ENCODE assay signal across 10 cellular contexts in the genomic region with DNA sequence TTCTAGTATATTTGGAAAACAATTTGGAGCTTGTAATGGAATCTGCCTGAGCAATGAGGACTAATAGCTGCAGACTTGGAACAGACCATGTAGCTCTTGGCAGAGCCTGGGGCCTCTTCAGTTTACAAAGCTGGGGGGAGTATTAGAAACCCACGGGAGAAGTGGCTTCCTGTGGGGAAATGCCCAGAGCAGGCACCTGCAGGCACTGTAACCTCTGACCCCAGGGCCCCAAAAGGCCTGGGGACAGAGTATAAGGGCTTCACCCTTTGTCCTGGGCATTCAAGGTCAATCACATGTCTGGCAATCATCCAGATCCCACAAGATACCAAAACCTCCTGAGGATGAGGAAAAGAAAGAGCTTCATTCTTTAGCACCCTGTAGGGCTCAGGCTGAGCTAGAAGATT. TPM values are rescaled to one million over a fixed set of nuclear protein-coding genes. Genes with fewer than 3 reads are reported as not detected.
A peak's percentile ranks its signal among the peaks of the same experiment; 100 is the strongest.
DNase-seq lines count a peak whose midpoint lies in the region; ATAC-seq, FAIRE-seq and TF ChIP-seq lines count a peak whose summit lies in the region.
"Had no signal": no experiment of that assay in that cellular context is flagged by ENCODE, and none has a peak within 500 bp of the region (broad histone marks: within the 10 kb centered on the region; RNA-seq: fewer than 3 reads in every experiment).

No MANE protein-coding gene starts in this region.

- ATAC-seq in IMR-90 (ENCODE audit: low read depth) (peak; percentile 84), HepG2 (peak; percentile 25)

- peak overlapping the region; percentile 16; the same call in 1 of the 2 replicates for H2BK20ac ChIP-seq in IMR-90 (ENCODE audit: low read depth, low read length)

- DNase-seq in IMR-90 (peak; percentile 87), cardiac fibroblast (ENCODE audit: low read depth in 2 of 2) (peak; percentile 85 to 93), HepG2 (ENCODE audit: low spot score) (no peak), substantia nigra (lab: John Stamatoyannopoulos, UW) (peak in 17 of 49 donors; percentile 6 to 59 (median 18)), middle frontal gyrus (ENCODE audit: extremely low spot score, low spot score) (no peak), NCI-H2107 (lab: John Stamatoyannopoulos, UW) (no peak), endothelial cell (ENCODE audit: low spot score) (no peak), neural progenitor cell (ENCODE audit: low spot score) (no peak)

- peaks cover 3% of the 10 kb centered on the region; the same call in 1 of the 2 replicates for H4K20me1 ChIP-seq in IMR-90 (ENCODE audit: insufficient read depth, low read length)
- no peaks in the 10 kb centered on the region for H4K20me1 ChIP-seq in HepG2 (ENCODE audit: insufficient read depth, low read length)
- H4K20me1 ChIP-seq in neural progenitor cell (ENCODE audit: low read depth) = no peaks in the 10 kb centered on the region

- peak overlapping the region; percentile 84; the same call in 1 of the 2 replicates for H3K14ac ChIP-seq in IMR-90 (replicated peaks; ENCODE audit: low read depth, low read length)

- H3K4me2 ChIP-seq in IMR-90 (ENCODE audit: low read depth, low read length) = peak overlapping the region; percentile 47; the same call in 1 of the 2 replicates
- H3K4me2 ChIP-seq in HepG2 (ENCODE audit: low read depth, low read length) = peak overlapping the region; percentile 25
- H3K4me2 ChIP-seq in neural progenitor cell = no peak overlapping the region

- TF ChIP-seq POLR2A in IMR-90 (IDR thresholded peaks at IDR 0.05; ENCODE audit: low read depth, low read length) (no peak), HepG2 (IDR thresholded peaks at IDR 0.05; ENCODE audit: insufficient read depth in 1 of 2, low read depth in 2 of 2, low read length in 2 of 2) (no peak)

- in situ Hi-C loops in IMR-90 (cut with MboI; ENCODE audit: low sequenced_read_pairs) = loop anchor here (10.0 kb wide), 2 partner anchors 67 to 387 kb away; partner anchors contain the start of gene OSER1
- in situ Hi-C loops in HepG2 (cut with HindIII; ENCODE audit: extremely low pct_ligation_motif_present, low pct_unique_long_range_greater_than_20kb) = no loop called here

- no peak overlapping the region for H2AK5ac ChIP-seq in IMR-90 (ENCODE audit: low read depth, low read length)

- no TSS peak for BruUV-seq in IMR-90 (replicated peaks; lab: Mats Ljungman, UMichigan)
- BruUV-seq in HepG2 (replicated peaks; lab: Mats Ljungman, UMichigan) = no TSS peak

- no peak overlapping the region for H3K56ac ChIP-seq in IMR-90 (ENCODE audit: extremely low read depth, insufficient read depth, low read length)

- H3K9ac ChIP-seq in IMR-90 (ENCODE audit: low read depth, low read length) (no peak overlapping the region), HepG2 (ENCODE audit: insufficient read depth, low read depth, low read length) (no peak overlapping the region; the same call in 1 of the 2 replicates), neural progenitor cell (no peak overlapping the region)

- peaks cover 19% of the 10 kb centered on the region for H3K9me1 ChIP-seq in IMR-90 (ENCODE audit: insufficient read depth, low read length)

- H3F3A ChIP-seq in neural progenitor cell (ENCODE audit: low read depth) = no peaks in the 10 kb centered on the region

- H2BK120ac ChIP-seq in IMR-90 (ENCODE audit: low read depth, low read length) = peak overlapping the region; percentile 76

- no peak overlapping the region for H3K27ac Mint-ChIP-seq in endothelial cell (ENCODE audit: unreplicated experiment)
- H3K27ac Mint-ChIP-seq in neural progenitor cell = no peak overlapping the region

- intact Hi-C loops in IMR-90 (cut with micrococcal nuclease) = no loop called here
- intact Hi-C loops in HepG2 (cut with micrococcal nuclease; ENCODE audit: unreplicated experiment) = no loop called here

- 0 out of 2 replicates have a peak overlapping the region, but pooled peaks have one; percentile 7 for H4K91ac ChIP-seq in IMR-90 (ENCODE audit: insufficient read depth, low read depth, low read length)

- POLR2A ChIA-PET in IMR-90 (lab: Charles Lee; ENCODE audit: unreplicated experiment) (interaction anchor here (1.4 kb wide), 1 partner anchor 19 kb away, joined by 3 read pairs; the partner anchor contains the start of gene PKIG), HepG2 (lab: Yijun Ruan, JAX) (interaction anchor here (0.9 kb wide), 1 partner anchor 80 kb away, joined by 3 read pairs; the partner anchor contains the start of gene SERINC3)

- H3K9me3 Mint-ChIP-seq in endothelial cell (ENCODE audit: unreplicated experiment) = no peaks in the 10 kb centered on the region
- H3K9me3 Mint-ChIP-seq in neural progenitor cell = no peaks in the 10 kb centered on the region

- H3K27me3 ChIP-seq in IMR-90 (ENCODE audit: control insufficient read depth, insufficient read depth, low read length) (no peaks in the 10 kb centered on the region), HepG2 (ENCODE audit: control insufficient read depth in 1 of 2, insufficient read depth in 2 of 2, low read length in 2 of 2) (no peaks in the 10 kb centered on the region), neural progenitor cell (no peaks in the 10 kb centered on the region)
- H3K27me3 ChIP-seq: SJSA1 had no signal

- no peak overlapping the region; the same call in 2 of the 3 replicates for H2BK15ac ChIP-seq in IMR-90 (ENCODE audit: low read depth, low read length)

- H2AFZ ChIP-seq in IMR-90 (replicated peaks; ENCODE audit: low read length, poor library complexity) (peak overlapping the region; percentile 12), HepG2 (ENCODE audit: low read length) (no peak overlapping the region), neural progenitor cell (replicated peaks) (no peak overlapping the region)

- H2AK9ac ChIP-seq in IMR-90 (replicated peaks; ENCODE audit: low read depth, low read length, poor library complexity) = no peak overlapping the region

- H3K18ac ChIP-seq in IMR-90 (ENCODE audit: low read depth, low read length) = 0 out of 2 replicates have a peak overlapping the region, but pooled peaks have one; percentile 1

- H3K27ac ChIP-seq in IMR-90 (ENCODE audit: insufficient read depth, low read length) (peak overlapping the region; percentile 82; the same call in 1 of the 2 replicates), HepG2 (ENCODE audit: extremely low read length, insufficient read depth, low read length) (peak overlapping the region; percentile 3), substantia nigra (ENCODE audit: low read depth, low read length, poor library complexity, severe bottlenecking) (peak overlapping the region; percentile 61), neural progenitor cell (no peak overlapping the region)
- H3K27ac ChIP-seq: SJSA1 had no signal

- no peaks in the 10 kb centered on the region for H3K79me2 ChIP-seq in HepG2 (ENCODE audit: insufficient read depth, low read length)
- no peaks in the 10 kb centered on the region for H3K79me2 ChIP-seq in neural progenitor cell (ENCODE audit: low read depth)

- 0% methylated on average over 1 of the region's 1 CpG; no CpG with 5 or more reads in 1 of the 2 experiments for WGBS in IMR-90 (ENCODE audit: extremely low coverage in 2 of 2, insufficient read length in 1 of 2), 2 experiments
- WGBS in HepG2 (ENCODE audit: low lambda C conversion rate) = 6% methylated on average over 1 of the region's 1 CpG

- peaks cover 23 to 60% of the 10 kb centered on the region in 2 experiments for H3K79me1 ChIP-seq in IMR-90 (ENCODE audit: low read depth in 1 of 2, low read length in 2 of 2)

- dilution Hi-C loops in IMR-90 (cut with HindIII; ENCODE audit: low sequenced_read_pairs, unreplicated experiment) = no loop called here

- H3K4me3 ChIP-seq in IMR-90 (ENCODE audit: insufficient read depth, low read depth, low read length) (no peak overlapping the region), cardiac fibroblast (replicated peaks in 1 of 2; ENCODE audit: low read depth in 2 of 2, low read length in 2 of 2) (no peak overlapping the region), HepG2 (replicated peaks in 1 of 3; ENCODE audit: insufficient read depth in 1 of 3, low read depth in 2 of 3, low read length in 3 of 3) (no peak overlapping the region), neural progenitor cell (no peak overlapping the region)
- H3K4me3 ChIP-seq: SJSA1 had no signal

- CTCF ChIA-PET in IMR-90 (lab: Yijun Ruan, JAX) (interaction anchor here (0.6 to 1.0 kb wide), 3 partner anchors 18 to 228 kb away, joined by 3 to 6 read pairs (median 3); no protein-coding TSS in a partner anchor), HepG2 (lab: Yijun Ruan, JAX; ENCODE audit: low intra/inter-chr PET ratio, low total read pairs) (no interaction called here)

- H3K4me3 Mint-ChIP-seq in endothelial cell (ENCODE audit: unreplicated experiment) (no peak overlapping the region), neural progenitor cell (no peak overlapping the region)

- no peak overlapping the region for H4K5ac ChIP-seq in IMR-90 (ENCODE audit: low read depth, low read length)

- H3K9me3 ChIP-seq in IMR-90 (ENCODE audit: control insufficient read depth, insufficient read depth, low read length) = peaks cover 2% of the 10 kb centered on the region; the same call in 1 of the 2 replicates
- H3K9me3 ChIP-seq in HepG2 (ENCODE audit: low read length) = no peaks in the 10 kb centered on the region
- H3K9me3 ChIP-seq in neural progenitor cell (ENCODE audit: low read depth) = no peaks in the 10 kb centered on the region
- H3K9me3 ChIP-seq: SJSA1 had no signal

- H3K36me3 ChIP-seq in IMR-90 (ENCODE audit: control insufficient read depth, insufficient read depth, low read length) (no peaks in the 10 kb centered on the region), HepG2 (replicated peaks in 1 of 2; ENCODE audit: control insufficient read depth in 1 of 2, insufficient read depth in 2 of 2, low read length in 2 of 2) (no peaks in the 10 kb centered on the region), neural progenitor cell (no peaks in the 10 kb centered on the region)

- TF ChIP-seq EP300 in HepG2 (IDR thresholded peaks at IDR 0.05; ENCODE audit: low read depth in 2 of 2, low read length in 2 of 2) = peak in 1 of 2 experiments; percentile 18; a peak in 1 of 4 replicates
- no peak for TF ChIP-seq EP300 in HepG2 (CRISPR knock-in tag; IDR thresholded peaks at IDR 0.05; ENCODE audit: borderline replicate concordance)

- H3K4me1 ChIP-seq in IMR-90 (ENCODE audit: control insufficient read depth, insufficient read depth, low read length) (peaks cover 35% of the 10 kb centered on the region), HepG2 (ENCODE audit: insufficient read depth, low read length) (peaks cover 25% of the 10 kb centered on the region), neural progenitor cell (peaks cover 6% of the 10 kb centered on the region)

- H2BK5ac ChIP-seq in IMR-90 (ENCODE audit: low read depth, low read length, poor library complexity, severe bottlenecking) = peak overlapping the region; percentile 51

- H3K27me3 Mint-ChIP-seq in endothelial cell (ENCODE audit: unreplicated experiment) (peaks cover 4% of the 10 kb centered on the region), neural progenitor cell (ENCODE audit: insufficient read depth, low read depth) (peaks cover 6% of the 10 kb centered on the region)

- no peak for TF ChIP-seq CTCF in IMR-90 (conservative IDR thresholded peaks at IDR 0.05; ENCODE audit: low read depth, low read length)
- no peak for TF ChIP-seq CTCF in cardiac fibroblast (IDR thresholded peaks at IDR 0.05; ENCODE audit: low read depth, low read length)
- no peak for TF ChIP-seq CTCF in HepG2 (CRISPR knock-in tag; IDR thresholded peaks at IDR 0.05)
- no peak for TF ChIP-seq CTCF in endothelial cell (IDR thresholded peaks at IDR 0.05; ENCODE audit: unreplicated experiment)
- no peak for TF ChIP-seq CTCF in neural progenitor cell (IDR thresholded peaks at IDR 0.05)

- H3K23ac ChIP-seq in IMR-90 (ENCODE audit: low read depth, low read length) = peak overlapping the region; percentile 28

- peaks cover 22% of the 10 kb centered on the region for H3K36me3 Mint-ChIP-seq in endothelial cell (ENCODE audit: low read depth, unreplicated experiment)
- no peaks in the 10 kb centered on the region for H3K36me3 Mint-ChIP-seq in neural progenitor cell

- TF ChIP-seq RAD21 in IMR-90 (IDR thresholded peaks at IDR 0.05; ENCODE audit: low read length) = no peak
- TF ChIP-seq RAD21 in HepG2 (CRISPR knock-in tag; IDR thresholded peaks at IDR 0.05) = no peak

- FAIRE-seq in HepG2 (lab: Jason Lieb, UNC) = no peak
- FAIRE-seq: bronchial epithelial cell had no signal

- H4K8ac ChIP-seq in IMR-90 (ENCODE audit: low read depth in 2 of 2, low read length in 2 of 2) = peak overlapping the region in 1 of 2 experiments; percentile 80; a peak in 1 of 4 replicates

- H3K4ac ChIP-seq in IMR-90 (ENCODE audit: low read depth, low read length) = peak overlapping the region; percentile 75

- H3K4me1 Mint-ChIP-seq in endothelial cell (ENCODE audit: unreplicated experiment) = peaks cover 40% of the 10 kb centered on the region
- peaks cover 25% of the 10 kb centered on the region for H3K4me1 Mint-ChIP-seq in neural progenitor cell

RNA-seq across cellular contexts. Expression of gene PKIG, which starts 19.4 kb away (rescaled TPM):
- total RNA-seq in IMR-90 (2012; rRNA removed) (69.4 and 78.3 TPM in 2 replicates), HepG2 (2016; rRNA removed; fragmentation: Illumina TruSeq; extraction: Trizol) (44.5 and 47.6 TPM in 2 replicates), endothelial cell (ENCODE audit: unreplicated experiment) (184 TPM), neural progenitor cell (ENCODE audit: low replicate concordance) (40.6 and 64.6 TPM in 2 replicates)
- polyA plus RNA-seq in IMR-90 (2012; rRNA removed) (89.6 and 91.2 TPM in 2 replicates), HepG2 (2011; rRNA removed) (30.8 and 31.0 TPM in 2 replicates)
- 107 and 152 TPM in 2 replicates for polyA plus RNA-seq in IMR-90 (2012; cell fraction: cytosol; rRNA removed)
- polyA plus RNA-seq in IMR-90 (2012; cell fraction: nucleus; rRNA removed; ENCODE audit: low replicate concordance) = 30.7 and 43.9 TPM in 2 replicates
- total RNA-seq in HepG2 (2016; cell fraction: cytosol; rRNA removed; fragmentation: Illumina TruSeq; extraction: Trizol; ENCODE audit: low read depth) = 153 and 165 TPM in 2 replicates
- total RNA-seq in HepG2 (2016; cell fraction: insoluble cytoplasmic fraction; rRNA removed; fragmentation: Illumina TruSeq; extraction: Trizol) = 46.5 and 47.5 TPM in 2 replicates
- 152 and 172 TPM in 2 replicates for total RNA-seq in HepG2 (2016; cell fraction: membrane; rRNA removed; fragmentation: Illumina TruSeq; extraction: Trizol)
- 15.9 and 17.5 TPM in 2 replicates for total RNA-seq in HepG2 (2016; cell fraction: nucleus; rRNA removed; fragmentation: Illumina TruSeq; extraction: Trizol)
- polyA plus RNA-seq in HepG2 (2011; cell fraction: cytosol; rRNA removed) = 38.5 and 44.2 TPM in 2 replicates
- 16.9 and 18.1 TPM in 2 replicates for polyA plus RNA-seq in HepG2 (2011; cell fraction: nucleus; rRNA removed)
- polyA plus RNA-seq in HepG2 (2012) = 31.8 and 34.8 TPM in 2 replicates
- polyA plus RNA-seq in HepG2 (2016; cell fraction: cytosol; fragmentation: Illumina TruSeq; extraction: Trizol; ENCODE audit: low read depth) = 204 and 234 TPM in 2 replicates
- polyA plus RNA-seq in HepG2 (2016; cell fraction: insoluble cytoplasmic fraction; fragmentation: Illumina TruSeq; extraction: Trizol; ENCODE audit: low read depth) = 54.1 and 61.3 TPM in 2 replicates
- polyA plus RNA-seq in HepG2 (2016; cell fraction: membrane; fragmentation: Illumina TruSeq; extraction: Trizol; ENCODE audit: low read depth) = 173 and 198 TPM in 2 replicates
- polyA plus RNA-seq in HepG2 (2016; cell fraction: nucleus; fragmentation: Illumina TruSeq; extraction: Trizol; ENCODE audit: insufficient read depth, low read depth) = 31.1 and 35.7 TPM in 2 replicates
- 5.9 and 22.6 TPM in 2 replicates for polyA minus RNA-seq in HepG2 (2011; rRNA and poly(A)+ RNA removed; ENCODE audit: low replicate concordance)
- 13.4 and 14.9 TPM in 2 replicates for polyA minus RNA-seq in HepG2 (2011; cell fraction: cytosol; rRNA and poly(A)+ RNA removed)
- polyA minus RNA-seq in HepG2 (2011; cell fraction: nucleus; rRNA and poly(A)+ RNA removed) = 9.3 and 9.9 TPM in 2 replicates

RNA-seq across cellular contexts. Expression of gene ADA, which starts 49.7 kb away (rescaled TPM):
- 6.9 and 8.1 TPM in 2 replicates for total RNA-seq in IMR-90 (2012; rRNA removed)
- 11.0 and 11.6 TPM in 2 replicates for polyA plus RNA-seq in IMR-90 (2012; rRNA removed)
- 9.8 and 15.3 TPM in 2 replicates for polyA plus RNA-seq in IMR-90 (2012; cell fraction: cytosol; rRNA removed)
- polyA plus RNA-seq in IMR-90 (2012; cell fraction: nucleus; rRNA removed; ENCODE audit: low replicate concordance) = 31.5 and 33.0 TPM in 2 replicates
- 2.5 and 2.7 TPM in 2 replicates for total RNA-seq in HepG2 (2016; rRNA removed; fragmentation: Illumina TruSeq; extraction: Trizol)
- total RNA-seq in HepG2 (2016; cell fraction: cytosol; rRNA removed; fragmentation: Illumina TruSeq; extraction: Trizol; ENCODE audit: low read depth) = 1.3 and 2.8 TPM in 2 replicates
- 2.0 and 2.9 TPM in 2 replicates for total RNA-seq in HepG2 (2016; cell fraction: insoluble cytoplasmic fraction; rRNA removed; fragmentation: Illumina TruSeq; extraction: Trizol)
- total RNA-seq in HepG2 (2016; cell fraction: membrane; rRNA removed; fragmentation: Illumina TruSeq; extraction: Trizol) = 1.9 and 2.5 TPM in 2 replicates
- 1.4 and 1.6 TPM in 2 replicates for total RNA-seq in HepG2 (2016; cell fraction: nucleus; rRNA removed; fragmentation: Illumina TruSeq; extraction: Trizol)
- polyA plus RNA-seq in HepG2 (2011; rRNA removed) = 9.8 and 11.3 TPM in 2 replicates
- 9.6 and 12.4 TPM in 2 replicates for polyA plus RNA-seq in HepG2 (2011; cell fraction: cytosol; rRNA removed)
- polyA plus RNA-seq in HepG2 (2011; cell fraction: nucleus; rRNA removed) = 13.3 and 16.8 TPM in 2 replicates
- polyA plus RNA-seq in HepG2 (2012) = 5.1 and 6.0 TPM in 2 replicates
- polyA plus RNA-seq in HepG2 (2016; cell fraction: cytosol; fragmentation: Illumina TruSeq; extraction: Trizol; ENCODE audit: low read depth) = 2.7 and 3.0 TPM in 2 replicates
- 4.0 and 4.3 TPM in 2 replicates for polyA plus RNA-seq in HepG2 (2016; cell fraction: insoluble cytoplasmic fraction; fragmentation: Illumina TruSeq; extraction: Trizol; ENCODE audit: low read depth)
- 3.2 TPM in 2 replicates for polyA plus RNA-seq in HepG2 (2016; cell fraction: membrane; fragmentation: Illumina TruSeq; extraction: Trizol; ENCODE audit: low read depth)
- 4.3 and 4.8 TPM in 2 replicates for polyA plus RNA-seq in HepG2 (2016; cell fraction: nucleus; fragmentation: Illumina TruSeq; extraction: Trizol; ENCODE audit: insufficient read depth, low read depth)
- polyA minus RNA-seq in HepG2 (2011; rRNA and poly(A)+ RNA removed; ENCODE audit: low replicate concordance) = 7.0 and 23.8 TPM in 2 replicates
- 2.5 and 2.9 TPM in 2 replicates for polyA minus RNA-seq in HepG2 (2011; cell fraction: cytosol; rRNA and poly(A)+ RNA removed)
- 2.5 and 2.8 TPM in 2 replicates for polyA minus RNA-seq in HepG2 (2011; cell fraction: nucleus; rRNA and poly(A)+ RNA removed)
- 137 TPM for total RNA-seq in endothelial cell (ENCODE audit: unreplicated experiment)
- total RNA-seq in neural progenitor cell (ENCODE audit: low replicate concordance) = 29.7 and 52.5 TPM in 2 replicates

Comparison
In these comparisons a context has a peak if more than half of its experiments do, and no peak if none do; other contexts are left out.
1. DNase-seq: peak in IMR-90 (single experiment) and cardiac fibroblast (2 of 2); none in HepG2 (single experiment), middle frontal gyrus (single experiment), NCI-H2107 (single experiment), endothelial cell (single experiment) and neural progenitor cell (single experiment).